ENCODE assay signal across 8 cellular contexts in genomic region chr13:28324181-28324789, GRCh38.
DNase-seq lines count a peak whose midpoint lies in the region; FAIRE-seq and TF ChIP-seq lines count a peak whose summit lies in the region.

No MANE protein-coding gene starts in this region.

- no peak overlapping the region for H3K4me2 ChIP-seq in parathyroid adenoma (ENCODE audit: low read length)

- no peaks in the 10 kb centered on the region for H3K36me3 Mint-ChIP-seq in activated T-helper 1 cell treated with anti-CD3 and anti-CD28 coated beads, Interleukin-12 subunit alpha, Interleukin-12 subunit beta, Interleukin-2, Interleukin-4 antibody, amounts not matched to agents 30 ng/mL and 10 ng/mL and 1 ng/mL, durations not matched to agents 14 hours and 24 hours and 36 hours (ENCODE audit: low read depth)

- TF ChIP-seq POLR2A in vagina (IDR thresholded peaks at IDR 0.05): no peak

- peaks cover 9% of the 10 kb centered on the region for H3K27me3 ChIP-seq in HL-60 (ENCODE audit: insufficient read depth, poor library complexity, severe bottlenecking)
- H3K27me3 ChIP-seq in parathyroid adenoma (ENCODE audit: control insufficient read depth, insufficient read depth, low read length): no peaks in the 10 kb centered on the region
- no peaks in the 10 kb centered on the region for H3K27me3 ChIP-seq in vagina

- intact Hi-C loops in activated T-helper 1 cell treated with anti-CD3 and anti-CD28 coated beads, Interleukin-12 subunit alpha, Interleukin-12 subunit beta, Interleukin-2, Interleukin-4 antibody, amounts not matched to agents 30 ng/mL and 10 ng/mL and 1 ng/mL, durations not matched to agents 14 hours and 24 hours and 36 hours (cut with micrococcal nuclease): loop anchor here (1.0 to 5.0 kb wide), 4 partner anchors 313 to 1043 kb away; partner anchors contain the start of gene POMP
- intact Hi-C loops in vagina (cut with DNase I): no loop called here

- H3K9ac ChIP-seq in parathyroid adenoma: no peak overlapping the region

- H3K27ac ChIP-seq in HL-60 (replicated peaks) (no peak overlapping the region), parathyroid adenoma (no peak overlapping the region), vagina (peak overlapping the region; percentile 19)

- no peaks in the 10 kb centered on the region for H3K4me1 ChIP-seq in parathyroid adenoma
- H3K4me1 ChIP-seq in vagina: peaks cover 14% of the 10 kb centered on the region

- TF ChIP-seq CTCF in HL-60 (IDR thresholded peaks at IDR 0.05; ENCODE audit: insufficient read depth, low read length): peak; percentile 65
- peak; percentile 51 for TF ChIP-seq CTCF in parathyroid adenoma (IDR thresholded peaks at IDR 0.05)
- peak in 2 of 3 experiments; percentile 41 to 56 for TF ChIP-seq CTCF in vagina (IDR thresholded peaks at IDR 0.05)

- no peaks in the 10 kb centered on the region for H3K36me3 ChIP-seq in parathyroid adenoma (ENCODE audit: control insufficient read depth, insufficient read depth, low read length)
- no peaks in the 10 kb centered on the region for H3K36me3 ChIP-seq in vagina

- H3K27me3 Mint-ChIP-seq in activated T-helper 1 cell treated with anti-CD3 and anti-CD28 coated beads, Interleukin-12 subunit alpha, Interleukin-12 subunit beta, Interleukin-2, Interleukin-4 antibody, amounts not matched to agents 30 ng/mL and 10 ng/mL and 1 ng/mL, durations not matched to agents 14 hours and 24 hours and 36 hours (ENCODE audit: insufficient read depth): peaks cover 3% of the 10 kb centered on the region

- H3K4me3 ChIP-seq in HL-60 (replicated peaks; ENCODE audit: insufficient read depth, low read length) (no peak overlapping the region), parathyroid adenoma (ENCODE audit: low read depth, low read length) (no peak overlapping the region), vagina (no peak overlapping the region)

- no peaks in the 10 kb centered on the region for H3K79me2 ChIP-seq in parathyroid adenoma

- H3K9me3 ChIP-seq in parathyroid adenoma (ENCODE audit: control insufficient read depth, low read length) (no peaks in the 10 kb centered on the region), vagina (no peaks in the 10 kb centered on the region)

- H3K27ac Mint-ChIP-seq in activated T-helper 1 cell treated with anti-CD3 and anti-CD28 coated beads, Interleukin-12 subunit alpha, Interleukin-12 subunit beta, Interleukin-2, Interleukin-4 antibody, amounts not matched to agents 30 ng/mL and 10 ng/mL and 1 ng/mL, durations not matched to agents 14 hours and 24 hours and 36 hours: no peak overlapping the region

- no peaks in the 10 kb centered on the region for H3K4me1 Mint-ChIP-seq in activated T-helper 1 cell treated with anti-CD3 and anti-CD28 coated beads, Interleukin-12 subunit alpha, Interleukin-12 subunit beta, Interleukin-2, Interleukin-4 antibody, amounts not matched to agents 30 ng/mL and 10 ng/mL and 1 ng/mL, durations not matched to agents 14 hours and 24 hours and 36 hours (ENCODE audit: low read depth)

- FAIRE-seq in frontal cortex (lab: Jason Lieb, UNC): no peak

- H2AFZ ChIP-seq in parathyroid adenoma: no peak overlapping the region

- no peak overlapping the region for H3K4me3 Mint-ChIP-seq in activated T-helper 1 cell treated with anti-CD3 and anti-CD28 coated beads, Interleukin-12 subunit alpha, Interleukin-12 subunit beta, Interleukin-2, Interleukin-4 antibody, amounts not matched to agents 30 ng/mL and 10 ng/mL and 1 ng/mL, durations not matched to agents 14 hours and 24 hours and 36 hours

- H3K9me3 Mint-ChIP-seq in activated T-helper 1 cell treated with anti-CD3 and anti-CD28 coated beads, Interleukin-12 subunit alpha, Interleukin-12 subunit beta, Interleukin-2, Interleukin-4 antibody, amounts not matched to agents 30 ng/mL and 10 ng/mL and 1 ng/mL, durations not matched to agents 14 hours and 24 hours and 36 hours: no peaks in the 10 kb centered on the region

- DNase-seq in NCI-H1417 (lab: John Stamatoyannopoulos, UW) (peak; percentile 0 to 48 (median 35)), NCI-H1417 treated with DMSO at 0.1 percent for 48 hours (lab: John Stamatoyannopoulos, UW) (no peak), HL-60 (ENCODE audit: low read depth in 1 of 2, low spot score in 1 of 2) (peak; percentile 8 to 76), RPMI8226 (peak; percentile 51), frontal cortex (ENCODE audit: low spot score in 2 of 2) (peak; percentile 36 to 58), vagina (ENCODE audit: extremely low spot score in 2 of 2) (no peak)
- DNase-seq in activated T-helper 1 cell treated with anti-CD3 and anti-CD28 coated beads, Interleukin-12 subunit alpha, Interleukin-12 subunit beta, Interleukin-2, Interleukin-4 antibody, amounts not matched to agents 30 ng/mL and 10 ng/mL and 1 ng/mL, durations not matched to agents 14 hours and 24 hours and 36 hours (ENCODE audit: low spot score): peak; percentile 36

Comparison
In these comparisons a context has a peak if more than half of its experiments do, and no peak if none do; other contexts are left out.
1. DNase-seq: peak in NCI-H1417 (3 of 3), HL-60 (2 of 2), RPMI8226 (single experiment), activated T-helper 1 cell treated with anti-CD3 and anti-CD28 coated beads, Interleukin-12 subunit alpha, Interleukin-12 subunit beta, Interleukin-2, Interleukin-4 antibody, amounts not matched to agents 30 ng/mL and 10 ng/mL and 1 ng/mL, durations not matched to agents 14 hours and 24 hours and 36 hours (single experiment) and frontal cortex (2 of 2); none in NCI-H1417 treated with DMSO at 0.1 percent for 48 hours (single experiment) and vagina (0 of 2).
2. Peak in every context shown above with its lines, with median percentiles within 50 percentile points of each other: CTCF ChIP-seq.